In genomic region chr15:33384307-33384706, GRCh38 we compare ENCODE assay signal across 28 cellular contexts.
"Had no signal": no experiment of that assay in that cellular context is flagged by ENCODE, and none has a peak within 500 bp of the region (broad histone marks: within the 10 kb centered on the region; RNA-seq: fewer than 3 reads in every experiment).

No MANE protein-coding gene starts in this region.

- H3K27ac Mint-ChIP-seq: immature natural killer cell; mesothelial cell of epicardium; naive B cell; natural killer cell; nephron progenitor cell; neural progenitor cell; stimulated activated naive B cell treated with anti-CD40 and anti-IgM and Interleukin-4, amounts not matched to agents 10 μg/mL and 1 μg/mL and 100 μg/mL, for 72 hours had no signal

- H3K4me1 Mint-ChIP-seq: immature natural killer cell; mesothelial cell of epicardium; naive B cell; natural killer cell; nephron progenitor cell; neural progenitor cell; stimulated activated naive B cell treated with anti-CD40 and anti-IgM and Interleukin-4, amounts not matched to agents 10 μg/mL and 1 μg/mL and 100 μg/mL, for 72 hours had no signal

- H3K4me3 Mint-ChIP-seq: immature natural killer cell; mesothelial cell of epicardium; naive B cell; natural killer cell; nephron progenitor cell; neural progenitor cell; stimulated activated naive B cell treated with anti-CD40 and anti-IgM and Interleukin-4, amounts not matched to agents 10 μg/mL and 1 μg/mL and 100 μg/mL, for 72 hours had no signal

- H3K27me3 ChIP-seq: neural progenitor cell, neutrophil, right lobe of liver, stomach, testis, thyroid gland, upper lobe of right lung had no signal

- H3K4me3 ChIP-seq: left ventricle myocardium inferior, lung, neural progenitor cell, psoas muscle, right lobe of liver, stomach, testis, thyroid gland, upper lobe of right lung had no signal

- H3K27ac ChIP-seq: left ventricle myocardium inferior, neural progenitor cell, neutrophil, parathyroid adenoma, psoas muscle, right lobe of liver, stomach, testis, thyroid gland, upper lobe of right lung had no signal

- H3K36me3 Mint-ChIP-seq: immature natural killer cell; mesothelial cell of epicardium; naive B cell; natural killer cell; neural progenitor cell; stimulated activated naive B cell treated with anti-CD40 and anti-IgM and Interleukin-4, amounts not matched to agents 10 μg/mL and 1 μg/mL and 100 μg/mL, for 72 hours had no signal

- H3K36me3 ChIP-seq: left ventricle myocardium inferior, neural progenitor cell, neutrophil, right lobe of liver, stomach, thyroid gland, upper lobe of right lung had no signal

- H3K9me3 Mint-ChIP-seq: nephron progenitor cell, neural progenitor cell had no signal

- H3K9me3 ChIP-seq: left ventricle myocardium inferior, neutrophil, psoas muscle, right lobe of liver, stomach, testis, thyroid gland, upper lobe of right lung had no signal

- H3K4me1 ChIP-seq: left ventricle myocardium inferior, neural progenitor cell, parathyroid adenoma, right lobe of liver, stomach, testis, thyroid gland, upper lobe of right lung had no signal

- DNase-seq: hypothalamus; immature natural killer cell; left ventricle myocardium inferior; mesendoderm; naive B cell; natural killer cell; nephron progenitor cell; occipital lobe; psoas muscle; right lobe of liver; stimulated activated CD4-positive, alpha-beta T cell treated with anti-CD3 and anti-CD28 coated beads, Interleukin-12 subunit alpha, Interleukin-12 subunit beta, amount 100 ng/mL, for 4 hours; stimulated activated CD4-positive, alpha-beta T cell treated with anti-CD3 and anti-CD28 coated beads, Interleukin-15, amount 100 ng/mL, for 24 hours; stimulated activated CD4-positive, alpha-beta T cell treated with anti-CD3 and anti-CD28 coated beads, Interleukin-2, amount 100 ng/mL, for 24 hours; stimulated activated CD4-positive, alpha-beta T cell treated with anti-CD3 and anti-CD28 coated beads, Interleukin-4, amount 100 ng/mL, for 1 hour; stimulated activated naive B cell treated with anti-CD40 and anti-IgM and Interleukin-4, amounts not matched to agents 10 μg/mL and 1 μg/mL and 100 μg/mL, for 72 hours; stimulated activated naive CD8-positive, alpha-beta T cell treated with anti-CD3 and anti-CD28 coated beads, Interleukin-15, Interleukin-2, amounts not matched to agents 100 U/mL and 50 U/mL, for 24 hours; stomach; testis; thyroid gland; trophoblast cell; upper lobe of right lung had no signal

- FAIRE-seq: islet of Langerhans, urothelium cell line had no signal
